Comparison of ENCODE assay signal across 14 cellular contexts in the genomic region with DNA sequence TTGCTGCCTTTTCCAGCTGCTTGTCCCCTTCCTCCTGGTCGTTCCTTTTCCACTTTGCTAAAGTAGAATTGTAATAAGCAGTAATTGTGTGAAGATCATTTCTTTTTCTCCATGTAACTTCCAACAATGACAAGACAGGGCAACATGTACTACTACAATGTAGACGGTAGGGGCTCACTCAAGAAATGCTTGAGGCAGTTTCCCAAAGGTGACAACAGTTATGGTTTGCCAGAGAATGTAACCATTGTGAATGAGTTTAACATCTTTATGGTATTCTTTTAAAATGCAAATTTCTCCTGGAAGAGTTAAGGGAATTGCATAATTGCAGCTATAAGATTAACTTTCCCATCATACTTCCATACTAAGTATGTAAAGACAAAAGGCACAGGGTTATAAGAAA.
"Had no signal": no experiment of that assay in that cellular context is flagged by ENCODE, and none has a peak within 500 bp of the region (broad histone marks: within the 10 kb centered on the region; RNA-seq: fewer than 3 reads in every experiment).

No MANE protein-coding gene starts in this region.

- H3K27ac Mint-ChIP-seq: activated T-helper 17 cell treated with anti-CD3 and anti-CD28 coated beads, Interleukin-2, amount 50 U/mL, for 72 hours had no signal

- H3K4me1 ChIP-seq: breast epithelium, lower lobe of right lung, right lobe of liver, upper lobe of left lung had no signal

- ATAC-seq: activated T-helper 17 cell treated with anti-CD3 and anti-CD28 coated beads, Interleukin-2, amount 50 U/mL, for 72 hours; left cardiac atrium; lower lobe of right lung; right lobe of liver had no signal

- H3K27me3 Mint-ChIP-seq: activated T-helper 17 cell treated with anti-CD3 and anti-CD28 coated beads, Interleukin-2, amount 50 U/mL, for 72 hours; stimulated activated naive CD8-positive, alpha-beta T cell treated with anti-CD3 and anti-CD28 coated beads, Interleukin-15, Interleukin-2, amounts not matched to agents 100 ng/mL and 50 ng/mL, for 24 hours had no signal

- H3K4me3 Mint-ChIP-seq: activated T-helper 17 cell treated with anti-CD3 and anti-CD28 coated beads, Interleukin-2, amount 50 U/mL, for 72 hours; neural crest cell; stimulated activated naive CD8-positive, alpha-beta T cell treated with anti-CD3 and anti-CD28 coated beads, Interleukin-15, Interleukin-2, amounts not matched to agents 100 ng/mL and 50 ng/mL, for 24 hours had no signal

- H3K9me3 ChIP-seq: breast epithelium, lower lobe of right lung, right lobe of liver, upper lobe of left lung had no signal

- H3K27me3 ChIP-seq: breast epithelium, right lobe of liver, upper lobe of left lung had no signal

- DNase-seq: activated CD4-positive, alpha-beta T cell treated with anti-CD3 and anti-CD28 coated beads, Interleukin-2, amount 50 U/mL, for 4 hours; activated naive CD4-positive, alpha-beta T cell treated with Interleukin-2 at 50 U/mL for 16 hours; aorta; cerebellar nuclear complex; dermis blood vessel endothelial cell; erythroblast; left cardiac atrium; lower lobe of right lung; right lobe of liver; upper lobe of left lung had no signal

- H3K27ac ChIP-seq: breast epithelium, lower lobe of right lung, right lobe of liver, upper lobe of left lung had no signal

- H3K4me3 ChIP-seq: breast epithelium, lower lobe of right lung, right lobe of liver, upper lobe of left lung had no signal

- H3K4me1 Mint-ChIP-seq: neural crest cell had no signal

- H3K9me3 Mint-ChIP-seq: activated T-helper 17 cell treated with anti-CD3 and anti-CD28 coated beads, Interleukin-2, amount 50 U/mL, for 72 hours; neural crest cell; stimulated activated naive CD8-positive, alpha-beta T cell treated with anti-CD3 and anti-CD28 coated beads, Interleukin-15, Interleukin-2, amounts not matched to agents 100 ng/mL and 50 ng/mL, for 24 hours had no signal
